22 cellular contexts compared by ENCODE assay signal in genomic region chr18:62435435-62436031, GRCh38.
DNase-seq lines count a peak whose midpoint lies in the region; ATAC-seq and TF ChIP-seq lines count a peak whose summit lies in the region.
"Had no signal": no experiment of that assay in that cellular context is flagged by ENCODE, and none has a peak within 500 bp of the region (broad histone marks: within the 10 kb centered on the region; RNA-seq: fewer than 3 reads in every experiment).

No MANE protein-coding gene starts in this region.

- H3K79me2 ChIP-seq in PC-3 (ENCODE audit: low read length), result no peaks in the 10 kb centered on the region

- 65 to 73% methylated on average over 11 of the region's 11 CpGs for WGBS in upper lobe of left lung, 2 donors

- no peak overlapping the region for H3K4me2 ChIP-seq in PC-3 (ENCODE audit: low read length)

- H3K27me3 ChIP-seq in right atrium auricular region, result no peaks in the 10 kb centered on the region
- H3K27me3 ChIP-seq in PC-3 (ENCODE audit: low read length), result no peaks in the 10 kb centered on the region
- H3K27me3 ChIP-seq in upper lobe of left lung, result no peaks in the 10 kb centered on the region
- H3K27me3 ChIP-seq: ovary, sigmoid colon had no signal

- no peak overlapping the region for H3K9ac ChIP-seq in PC-3 (ENCODE audit: low read length)

- H2AFZ ChIP-seq in PC-3 (ENCODE audit: low read length), result no peak overlapping the region

- CTCF ChIA-PET in PC-3 (lab: Charles Lee), result no interaction called here
- CTCF ChIA-PET in RWPE1 (lab: Yijun Ruan, JAX), result no interaction called here

- H3F3A ChIP-seq in PC-3 (ENCODE audit: low read length, unreplicated experiment), result no peaks in the 10 kb centered on the region

- TF ChIP-seq CTCF in right atrium auricular region (IDR thresholded peaks at IDR 0.05) (no peak), PC-3 (conservative IDR thresholded peaks at IDR 0.05; ENCODE audit: low read depth, low read length) (no peak), mucosa of descending colon (IDR thresholded peaks at IDR 0.05) (no peak), upper lobe of left lung (IDR thresholded peaks at IDR 0.05) (no peak), RWPE1 (conservative IDR thresholded peaks at IDR 0.05; ENCODE audit: low read depth) (no peak)

- no peaks in the 10 kb centered on the region for H4K20me1 ChIP-seq in PC-3 (ENCODE audit: low read length)

- no peak for TF ChIP-seq EP300 in upper lobe of left lung (IDR thresholded peaks at IDR 0.05)

- peaks cover 0 to 35% of the 10 kb centered on the region in 2 donors for H3K4me1 ChIP-seq in right atrium auricular region
- H3K4me1 ChIP-seq in PC-3 (ENCODE audit: insufficient read depth, low read length), result no peaks in the 10 kb centered on the region; the same call in 1 of the 2 replicates
- H3K4me1 ChIP-seq in mucosa of descending colon (ENCODE audit: low read depth), result peaks cover 21% of the 10 kb centered on the region
- peaks cover 28 to 40% (median 33%) of the 10 kb centered on the region in 4 donors for H3K4me1 ChIP-seq in upper lobe of left lung

- H3K4me3 ChIP-seq in right atrium auricular region, result no peak overlapping the region
- no peak overlapping the region for H3K4me3 ChIP-seq in PC-3 (ENCODE audit: low read length)
- no peak overlapping the region for H3K4me3 ChIP-seq in mucosa of descending colon
- no peak overlapping the region for H3K4me3 ChIP-seq in upper lobe of left lung
- H3K4me3 ChIP-seq: ovary, sigmoid colon had no signal

- intact Hi-C loops in Right ventricle myocardium inferior (cut with DNase I), result no loop called here
- intact Hi-C loops in PC-3 (cut with micrococcal nuclease), result no loop called here
- intact Hi-C loops in mucosa of descending colon (cut with DNase I, micrococcal nuclease), result no loop called here

- POLR2A ChIA-PET in PC-3 (lab: Charles Lee; ENCODE audit: unreplicated experiment), result no interaction called here
- POLR2A ChIA-PET in RWPE1 (lab: Yijun Ruan, JAX; ENCODE audit: low non-redundant PET), result no interaction called here

- BruUV-seq in PC-3 (replicated peaks; lab: Mats Ljungman, UMichigan), result no TSS peak

- H3K36me3 ChIP-seq in right atrium auricular region (no peaks in the 10 kb centered on the region), PC-3 (ENCODE audit: low read depth, low read length) (no peaks in the 10 kb centered on the region), mucosa of descending colon (ENCODE audit: low read depth) (no peaks in the 10 kb centered on the region), upper lobe of left lung (no peaks in the 10 kb centered on the region)
- H3K36me3 ChIP-seq: ovary, sigmoid colon had no signal

- no peak for ATAC-seq in Right ventricle myocardium inferior
- peak; percentile 46 for ATAC-seq in PC-3
- peak; percentile 81 for ATAC-seq in mucosa of descending colon
- ATAC-seq in upper lobe of left lung (ENCODE audit: low FRiP score in 2 of 2), result no peak
- ATAC-seq: activated T-cell treated with anti-CD3 and anti-CD28 coated beads, Interleukin-2, amount 50 U/mL, for 4 hours; natural killer cell had no signal

- H3K27ac ChIP-seq in right atrium auricular region, result peak overlapping the region; percentile 76 to 82
- no peak overlapping the region for H3K27ac ChIP-seq in PC-3 (ENCODE audit: low read length)
- peak overlapping the region in 3 of 4 donors; percentile 75 to 85 (median 75) for H3K27ac ChIP-seq in upper lobe of left lung
- no peak overlapping the region for H3K27ac ChIP-seq in RWPE1
- H3K27ac ChIP-seq: ovary had no signal

- no peaks in the 10 kb centered on the region for H3K9me3 ChIP-seq in right atrium auricular region
- H3K9me3 ChIP-seq in PC-3 (ENCODE audit: low read length), result no peaks in the 10 kb centered on the region
- H3K9me3 ChIP-seq in mucosa of descending colon, result no peaks in the 10 kb centered on the region
- no peaks in the 10 kb centered on the region for H3K9me3 ChIP-seq in upper lobe of left lung
- H3K9me3 ChIP-seq: ovary, sigmoid colon had no signal

- peak; percentile 42 for DNase-seq in right atrium auricular region (ENCODE audit: low spot score)
- no peak for DNase-seq in Right ventricle myocardium inferior (ENCODE audit: missing footprints)
- DNase-seq in PC-3, result no peak
- DNase-seq in mucosa of descending colon, result peak in 1 of 3 donors; percentile 35
- no peak for DNase-seq in upper lobe of left lung
- DNase-seq in RWPE1 (ENCODE audit: low spot score), result no peak
- DNase-seq in stimulated activated CD4-positive, alpha-beta T cell treated with anti-CD3 and anti-CD28 coated beads, Interleukin-4, amount 100 ng/mL, for 4 hours, result no peak
- no peak for DNase-seq in activated naive CD4-positive, alpha-beta T cell (lab: John Stamatoyannopoulos, UW)
- DNase-seq: activated CD4-positive, alpha-beta memory T cell treated with anti-CD3 and anti-CD28 coated beads, Interleukin-2, amount 10 ng/mL, durations not matched to agents 7 days and 5 days; activated CD4-positive, CD25-positive, alpha-beta regulatory T cell; activated naive CD4-positive, alpha-beta T cell treated with anti-CD3 and anti-CD28 coated beads for 36 hours; activated T-cell treated with anti-CD3 and anti-CD28 coated beads, Interleukin-2, amount 50 U/mL, for 4 hours; amniotic stem cell; CD4-positive, CD25-positive, alpha-beta regulatory T cell; cortex of kidney; kidney glomerular epithelial cell; mesendoderm; natural killer cell; NCI-H1092; NCI-H510A treated with DMSO at 0.1 percent for 48 hours; ovary; sigmoid colon had no signal

- no peak for TF ChIP-seq POLR2A in upper lobe of left lung (IDR thresholded peaks at IDR 0.05)

- H3K9me2 ChIP-seq in PC-3 (replicated peaks; ENCODE audit: low read length), result no peaks in the 10 kb centered on the region; the same call in 1 of the 2 replicates

Comparison
In these comparisons a context has a peak if more than half of its experiments do, and no peak if none do; other contexts are left out.
1. H3K27ac ChIP-seq: peak in right atrium auricular region (2 of 2) and upper lobe of left lung (3 of 4); none in PC-3 (single experiment) and RWPE1 (single experiment).
2. ATAC-seq: peak in PC-3 (single experiment) and mucosa of descending colon (single experiment); none in Right ventricle myocardium inferior (single experiment) and upper lobe of left lung (0 of 2).